Comparison of ENCODE assay signal across 11 cellular contexts in the genomic region with DNA sequence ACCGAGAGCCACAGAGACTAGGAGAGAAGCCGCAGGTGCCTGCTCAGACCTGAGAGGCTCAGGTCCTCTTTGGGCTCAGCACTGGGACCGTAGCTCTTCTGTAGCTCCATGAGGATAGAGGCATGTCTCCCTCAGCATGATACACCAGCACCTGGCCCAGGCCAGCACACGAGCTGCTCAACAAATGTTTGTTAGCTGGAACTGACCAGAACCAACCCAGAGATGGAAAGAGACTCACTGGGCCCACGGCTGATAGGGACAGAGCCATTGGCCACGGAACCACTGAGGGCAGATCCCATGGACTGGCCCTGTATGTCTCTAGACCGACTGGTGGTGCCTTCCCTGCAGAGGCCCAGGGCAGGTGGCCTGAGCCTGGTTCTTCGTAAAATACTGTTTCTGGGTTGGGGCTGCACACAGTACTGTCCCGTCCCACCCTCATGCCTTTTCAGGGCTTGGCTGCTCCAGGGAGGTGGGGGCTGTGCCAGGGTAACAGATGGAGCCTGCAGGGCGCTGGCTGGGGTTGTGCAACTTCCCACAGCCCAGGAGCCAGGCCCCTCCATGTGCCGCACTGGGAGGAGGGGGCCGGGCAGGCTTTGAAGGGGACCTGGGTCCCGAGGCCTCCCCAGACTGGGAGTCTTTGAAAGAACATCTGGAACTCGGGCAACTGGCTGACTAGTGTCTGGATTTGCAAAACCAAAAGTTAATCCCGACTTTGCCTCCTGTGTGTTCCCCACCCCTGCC. TPM values are rescaled to one million over a fixed set of nuclear protein-coding genes. Genes with fewer than 3 reads are reported as not detected.
DNase-seq lines count a peak whose midpoint lies in the region; ATAC-seq, FAIRE-seq and TF ChIP-seq lines count a peak whose summit lies in the region.
"Had no signal": no experiment of that assay in that cellular context is flagged by ENCODE, and none has a peak within 500 bp of the region (broad histone marks: within the 10 kb centered on the region; RNA-seq: fewer than 3 reads in every experiment).

No MANE protein-coding gene starts in this region.

- H3K27me3 Mint-ChIP-seq in endodermal cell (ENCODE audit: insufficient read depth) = peaks cover 43% of the 10 kb centered on the region
- peaks cover 77% of the 10 kb centered on the region for H3K27me3 Mint-ChIP-seq in type B pancreatic cell

- no peaks in the 10 kb centered on the region for H4K20me1 ChIP-seq in OCI-LY3 (ENCODE audit: insufficient read depth, low read length)

- H3K9me3 ChIP-seq in heart right ventricle (no peaks in the 10 kb centered on the region), OCI-LY3 (ENCODE audit: insufficient read depth, low read length) (no peaks in the 10 kb centered on the region), endodermal cell (ENCODE audit: control insufficient read depth, low read length) (no peaks in the 10 kb centered on the region)

- no peak for FAIRE-seq in D721Med (lab: Jason Lieb, UNC)

- peak overlapping the region; percentile 89 for H3K4me2 ChIP-seq in OCI-LY3 (ENCODE audit: low read length)

- H3K27ac Mint-ChIP-seq in endodermal cell (no peak overlapping the region), type B pancreatic cell (peak overlapping the region; percentile 93)
- H3K27ac Mint-ChIP-seq: H9, progenitor cell of endocrine pancreas had no signal

- H3K27me3 ChIP-seq in heart right ventricle (peaks cover 3 to 95% (median 67%) of the 10 kb centered on the region in 7 donors), OCI-LY3 (ENCODE audit: low read depth, low read length) (peaks cover 7% of the 10 kb centered on the region), endodermal cell (ENCODE audit: control insufficient read depth, insufficient read depth, low read length, poor library complexity, severe bottlenecking) (peaks cover 44% of the 10 kb centered on the region)

- H3K27ac ChIP-seq in heart right ventricle = peak overlapping the region; percentile 79 to 96 (median 86)
- H3K27ac ChIP-seq in OCI-LY3 (ENCODE audit: low read length) = no peak overlapping the region
- no peak overlapping the region for H3K27ac ChIP-seq in endodermal cell (ENCODE audit: low read depth, low read length)

- H3K4me3 ChIP-seq in heart right ventricle = peak overlapping the region in 9 of 10 donors; percentile 39 to 60 (median 50)
- H3K4me3 ChIP-seq in OCI-LY3 (ENCODE audit: low read length) = peak overlapping the region; percentile 84
- H3K4me3 ChIP-seq in endodermal cell (ENCODE audit: low read length) = no peak overlapping the region

- H3K4me1 Mint-ChIP-seq in endodermal cell = peaks cover 16% of the 10 kb centered on the region
- H3K4me1 Mint-ChIP-seq in type B pancreatic cell (ENCODE audit: unreplicated experiment) = peaks cover 5% of the 10 kb centered on the region

- H3K4me1 ChIP-seq in heart right ventricle = peaks cover 17 to 64% (median 54%) of the 10 kb centered on the region in 9 donors
- peaks cover 45% of the 10 kb centered on the region for H3K4me1 ChIP-seq in OCI-LY3 (ENCODE audit: low read length)
- H3K4me1 ChIP-seq in endodermal cell (ENCODE audit: control insufficient read depth, insufficient read depth, low read length) = peaks cover 17% of the 10 kb centered on the region

- H3K9ac ChIP-seq in OCI-LY3 (ENCODE audit: low read length) = peak overlapping the region; percentile 87
- H3K9ac ChIP-seq in endodermal cell (ENCODE audit: extremely low read depth, low read length, poor library complexity, severe bottlenecking) = no peak overlapping the region

- H3K9me3 Mint-ChIP-seq in endodermal cell (no peaks in the 10 kb centered on the region), type B pancreatic cell (no peaks in the 10 kb centered on the region)

- no peak for TF ChIP-seq CTCF in heart right ventricle (IDR thresholded peaks at IDR 0.05)
- TF ChIP-seq CTCF in OCI-LY3 (IDR thresholded peaks at IDR 0.05; ENCODE audit: low read depth, low read length) = no peak
- TF ChIP-seq CTCF in endodermal cell (conservative IDR thresholded peaks at IDR 0.05) = no peak
- no peak for TF ChIP-seq CTCF in type B pancreatic cell (conservative IDR thresholded peaks at IDR 0.05)
- no peak for TF ChIP-seq CTCF in D721Med (IDR thresholded peaks at IDR 0.05; ENCODE audit: insufficient read depth, missing control alignments)

- intact Hi-C loops in heart right ventricle (cut with DNase I) = loop anchor here in 1 of 10 donors (2.0 kb wide), 1 partner anchor 16 kb away; no protein-coding TSS in a partner anchor
- intact Hi-C loops in left ventricle myocardium superior (cut with micrococcal nuclease) = no loop called here

- DNase-seq in heart right ventricle (no peak), left ventricle myocardium superior (no peak), endodermal cell (no peak), type B pancreatic cell (ENCODE audit: extremely low spot score, unreplicated experiment) (no peak), D721Med (ENCODE audit: insufficient read length, low spot score) (no peak)
- DNase-seq: H9, SW 1271 had no signal

- H3K36me3 Mint-ChIP-seq in endodermal cell (ENCODE audit: low read depth) (no peaks in the 10 kb centered on the region), type B pancreatic cell (no peaks in the 10 kb centered on the region)

- WGBS in heart right ventricle, 2 donors = 45 to 52% methylated on average over 15 of the region's 15 CpGs
- WGBS in endodermal cell (ENCODE audit: insufficient coverage in 1 of 2, insufficient read length in 1 of 2), 2 experiments = 86 to 91% methylated on average over 12 to 15 of the region's 15 CpGs

- ATAC-seq in heart right ventricle (no peak), left ventricle myocardium superior (no peak), HG03159 (IDR thresholded peaks at IDR 0.05; ENCODE audit: unreplicated experiment) (no peak), HG02642 (IDR thresholded peaks at IDR 0.05; ENCODE audit: poor library complexity, unreplicated experiment) (no peak)

- no peaks in the 10 kb centered on the region for H3K79me2 ChIP-seq in OCI-LY3 (ENCODE audit: low read length)

- peak overlapping the region; percentile 46 for H3K4me3 Mint-ChIP-seq in endodermal cell
- H3K4me3 Mint-ChIP-seq in type B pancreatic cell = peak overlapping the region; percentile 77

- H3K36me3 ChIP-seq in heart right ventricle (no peaks in the 10 kb centered on the region), OCI-LY3 (replicated peaks; ENCODE audit: low read depth, low read length) (no peaks in the 10 kb centered on the region), endodermal cell (ENCODE audit: control insufficient read depth, insufficient read depth, low read length) (no peaks in the 10 kb centered on the region)

- H2AFZ ChIP-seq in OCI-LY3 (ENCODE audit: low read depth, low read length) = no peak overlapping the region

RNA-seq across cellular contexts. Expression of a gene that starts 5.2 kb away (rescaled TPM):
- total RNA-seq in heart right ventricle = under 1 TPM; 0.11 to 0.86 (median 0.39) TPM
- polyA plus RNA-seq in heart right ventricle = under 1 TPM; 0.49 to 0.88 TPM
- 0.35 TPM for total RNA-seq in left ventricle myocardium superior
- 1 to 10 TPM; 4.0 to 4.1 TPM for total RNA-seq in endodermal cell
- polyA plus RNA-seq in endodermal cell (2013, experiment 1 of 2) = 0.78 TPM
- polyA plus RNA-seq in endodermal cell (2013, experiment 2 of 2) = 0.75 TPM
- total RNA-seq in type B pancreatic cell (ENCODE audit: low replicate concordance) = 3.0 and 7.4 TPM in 2 replicates

RNA-seq across cellular contexts. Expression of a gene that starts 8.2 kb away (rescaled TPM):
- total RNA-seq in heart right ventricle (100 to 1,000 TPM in 1 of 10 donors, 10 to 100 TPM in 9; 23.5 to 129 (median 51.9) TPM), left ventricle myocardium superior (36.8 TPM), endodermal cell (1 to 10 TPM; 2.3 to 2.8 TPM), type B pancreatic cell (ENCODE audit: low replicate concordance) (0.72 and 1.2 TPM in 2 replicates)
- 10 to 100 TPM; 37.2 to 60.0 TPM for polyA plus RNA-seq in heart right ventricle
- 0.57 TPM for polyA plus RNA-seq in endodermal cell (2013, experiment 1 of 2)
- polyA plus RNA-seq in endodermal cell (2013, experiment 2 of 2) = 0.95 TPM
- total RNA-seq: progenitor cell of endocrine pancreas had no signal

RNA-seq across cellular contexts. Expression of a gene that starts 21.8 kb away (rescaled TPM):
- total RNA-seq in heart right ventricle (10 to 100 TPM; 40.8 to 51.0 (median 44.9) TPM), left ventricle myocardium superior (35.6 TPM), endodermal cell (100 to 1,000 TPM in 1 of 2 donors, 10 to 100 TPM in 1; 64.3 to 110 TPM), type B pancreatic cell (ENCODE audit: low replicate concordance) (33.4 and 73.3 TPM in 2 replicates)
- 10 to 100 TPM; 35.0 to 54.9 TPM for polyA plus RNA-seq in heart right ventricle
- 82.9 TPM for polyA plus RNA-seq in endodermal cell (2013, experiment 1 of 2)
- polyA plus RNA-seq in endodermal cell (2013, experiment 2 of 2) = 77.1 TPM

RNA-seq across cellular contexts. Expression of a gene that starts 38.1 kb away (rescaled TPM):
- total RNA-seq in heart right ventricle (10 to 100 TPM in 1 of 10 donors, 1 to 10 TPM in 9; 1.8 to 13.1 (median 3.3) TPM), left ventricle myocardium superior (5.4 TPM), endodermal cell (10 to 100 TPM; 14.6 to 15.8 TPM), type B pancreatic cell (ENCODE audit: low replicate concordance) (8.4 and 9.5 TPM in 2 replicates)
- 1 to 10 TPM; 4.5 to 6.4 TPM for polyA plus RNA-seq in heart right ventricle
- polyA plus RNA-seq in endodermal cell (2013, experiment 1 of 2) = 10.7 TPM
- 10.8 TPM for polyA plus RNA-seq in endodermal cell (2013, experiment 2 of 2)

RNA-seq across cellular contexts. Expression of a gene that starts 38.7 kb away (rescaled TPM):
- 1 to 10 TPM in 1 of 10 donors, under 1 TPM in 9; 0.27 to 1.3 (median 0.42) TPM for total RNA-seq in heart right ventricle
- polyA plus RNA-seq in heart right ventricle = under 1 TPM; 0.19 to 0.29 TPM
- 0.27 TPM for total RNA-seq in left ventricle myocardium superior
- total RNA-seq in endodermal cell = 1 to 10 TPM; 4.1 to 5.5 TPM
- 3.0 TPM for polyA plus RNA-seq in endodermal cell (2013, experiment 1 of 2)
- polyA plus RNA-seq in endodermal cell (2013, experiment 2 of 2) = 2.8 TPM
- total RNA-seq in type B pancreatic cell (ENCODE audit: low replicate concordance) = 0.50 and 1.9 TPM in 2 replicates

Comparison
In these comparisons a context has a peak if more than half of its experiments do, and no peak if none do; other contexts are left out.
1. H3K27ac ChIP-seq: peak in heart right ventricle (10 of 10); none in OCI-LY3 (single experiment) and endodermal cell (single experiment).